Comparison of ENCODE assay signal across 24 cellular contexts in the genomic region with DNA sequence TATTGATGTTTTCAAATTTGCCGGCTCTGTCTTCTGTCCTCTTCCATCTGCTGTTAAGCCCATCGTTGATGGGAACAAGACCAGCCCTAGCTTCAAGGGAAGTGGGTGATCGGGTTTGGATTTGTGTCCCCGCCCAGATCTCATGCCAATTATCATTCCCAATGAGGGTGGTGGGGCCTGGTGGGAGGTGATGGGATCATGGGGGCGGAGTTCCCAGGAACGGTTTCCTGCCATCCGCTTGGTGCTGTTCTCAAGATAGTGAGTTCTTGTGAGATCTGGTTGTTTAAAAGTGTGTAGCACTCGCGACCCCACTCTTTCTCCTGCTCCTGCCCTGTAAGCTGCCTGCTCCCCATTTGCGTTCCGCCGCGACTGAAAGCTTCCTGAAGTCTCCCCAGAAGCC. TPM values are rescaled to one million over a fixed set of nuclear protein-coding genes. Genes with fewer than 3 reads are reported as not detected.
"Had no signal": no experiment of that assay in that cellular context is flagged by ENCODE, and none has a peak within 500 bp of the region (broad histone marks: within the 10 kb centered on the region; RNA-seq: fewer than 3 reads in every experiment).

No MANE protein-coding gene starts in this region.

- H3K4me1 ChIP-seq: adrenal gland had no signal

- ATAC-seq: activated T-cell treated with anti-CD3 and anti-CD28 coated beads, Interleukin-2, amount 50 U/mL, for 72 hours; K562; PC-3 had no signal

- H3K36me3 ChIP-seq: adrenal gland, SJSA1 had no signal

- H3K27me3 ChIP-seq: SJSA1 had no signal

- FAIRE-seq: K562, RCC 7860 had no signal

- H3K9me3 ChIP-seq: adrenal gland, SJSA1 had no signal

- H3K4me3 ChIP-seq: adrenal gland, K562, SJSA1 had no signal

- H3K27ac ChIP-seq: adrenal gland, SJSA1 had no signal

- DNase-seq: activated CD4-positive, alpha-beta memory T cell treated with anti-CD3 and anti-CD28 coated beads for 36 hours; activated CD4-positive, alpha-beta T cell treated with anti-CD3 and anti-CD28 coated beads, Interleukin-2, amount 10 ng/mL, durations not matched to agents 7 days and 5 days; activated CD4-positive, CD25-positive, alpha-beta regulatory T cell; activated gamma-delta T cell treated with Interleukin-2 at 50 U/mL for 16 hours; activated naive CD4-positive, alpha-beta T cell treated with anti-CD3 and anti-CD28 coated beads, Interleukin-2, amount 10 ng/mL, durations not matched to agents 7 days and 5 days; activated naive CD8-positive, alpha-beta T cell treated with anti-CD3 and anti-CD28 coated beads, Interleukin-2, amount 10 ng/mL, durations not matched to agents 7 days and 5 days; activated T-cell treated with anti-CD3 and anti-CD28 coated beads, Interleukin-2, amount 50 U/mL, for 72 hours; anterior cingulate cortex; MM.1S; NCI-H1105; NCI-H1436; NCI-H1694 treated with DMSO at 0.1 percent for 48 hours; NCI-H2029 treated with DMSO at 0.1 percent for 48 hours; NCI-H345; NCI-H510A; NCI-H526 treated with DMSO at 0.1 percent for 48 hours; PC-3; SHP77 had no signal

RNA-seq across cellular contexts. Expression of gene ASB18, which starts 9.5 kb away (rescaled TPM):
- total RNA-seq: activated CD4-positive, alpha-beta memory T cell treated with anti-CD3 and anti-CD28 coated beads for 36 hours; activated CD4-positive, alpha-beta T cell treated with anti-CD3 and anti-CD28 coated beads, Interleukin-2, amount 10 ng/mL, durations not matched to agents 7 days and 5 days; activated CD8-positive, alpha-beta memory T cell treated with anti-CD3 and anti-CD28 coated beads for 36 hours; activated naive CD8-positive, alpha-beta T cell treated with anti-CD3 and anti-CD28 coated beads, Interleukin-2, amount 10 ng/mL, durations not matched to agents 7 days and 5 days; activated T-cell treated with anti-CD3 and anti-CD28 coated beads, Interleukin-2, amount 50 U/mL, for 72 hours; activated T-helper 2 cell treated with anti-CD3 and anti-CD28 coated beads, Interferon-gamma antibody, Interleukin-2, Interleukin-4, amounts not matched to agents 10 μg/mL and 5 μg/mL and 100 μg/mL, durations not matched to agents 14 hours and 24 hours and 36 hours; adrenal gland; K562 had no signal
- polyA plus RNA-seq: adrenal gland, K562 had no signal
